Comparison of ENCODE assay signal across 8 cellular contexts in the genomic region with DNA sequence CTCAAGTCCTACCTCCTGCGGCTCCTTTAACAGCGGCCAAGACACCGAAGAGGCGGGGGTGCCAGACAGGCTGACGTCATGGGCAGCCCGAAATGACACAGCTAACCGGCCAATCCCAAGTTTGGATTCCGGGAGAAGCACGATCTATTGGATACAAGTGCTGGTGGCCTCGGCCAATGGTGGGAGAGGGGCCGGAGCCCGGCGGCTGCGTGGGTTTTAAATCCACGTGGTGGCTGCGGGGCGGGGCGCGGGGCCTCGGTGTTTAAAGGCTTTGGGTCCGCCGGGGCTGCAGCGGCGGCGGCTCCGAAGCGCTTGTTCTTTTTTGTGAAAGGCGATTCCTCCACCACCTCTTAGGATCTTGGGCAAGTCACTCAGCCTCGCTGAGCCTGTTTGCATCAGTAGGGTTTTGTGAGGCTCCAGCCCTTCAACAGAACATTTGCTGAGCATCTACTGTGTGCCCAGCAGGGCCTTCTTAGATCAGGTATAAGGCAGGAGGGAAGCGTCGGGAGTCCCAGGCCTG. TPM values are rescaled to one million over a fixed set of nuclear protein-coding genes. Genes with fewer than 3 reads are reported as not detected.
A peak's percentile ranks its signal among the peaks of the same experiment; 100 is the strongest.
DNase-seq lines count a peak whose midpoint lies in the region; ATAC-seq, FAIRE-seq and TF ChIP-seq lines count a peak whose summit lies in the region.

No MANE protein-coding gene starts in this region.

- peaks cover 54% of the 10 kb centered on the region for H3K4me1 Mint-ChIP-seq in Calu3 (ENCODE audit: low read depth, unreplicated experiment)
- no peaks in the 10 kb centered on the region for H3K4me1 Mint-ChIP-seq in activated T-helper 1 cell treated with anti-CD3 and anti-CD28 coated beads, Interleukin-12 subunit alpha, Interleukin-12 subunit beta, Interleukin-2, Interleukin-4 antibody, amounts not matched to agents 30 ng/mL and 10 ng/mL and 1 ng/mL, durations not matched to agents 14 hours and 24 hours and 36 hours (ENCODE audit: low read depth)

- H3K36me3 Mint-ChIP-seq in Calu3 (ENCODE audit: insufficient read depth, unreplicated experiment), result peaks cover 59% of the 10 kb centered on the region
- no peaks in the 10 kb centered on the region for H3K36me3 Mint-ChIP-seq in activated T-helper 1 cell treated with anti-CD3 and anti-CD28 coated beads, Interleukin-12 subunit alpha, Interleukin-12 subunit beta, Interleukin-2, Interleukin-4 antibody, amounts not matched to agents 30 ng/mL and 10 ng/mL and 1 ng/mL, durations not matched to agents 14 hours and 24 hours and 36 hours (ENCODE audit: low read depth)

- no TSS peak for BruUV-seq in Calu3 (replicated peaks; lab: Mats Ljungman, UMichigan)

- FAIRE-seq in RCC 7860 (lab: Jason Lieb, UNC), result peak; percentile 96

- intact Hi-C loops in Calu3 (cut with micrococcal nuclease; ENCODE audit: unreplicated experiment), result loop anchor here (2.0 to 10.0 kb wide), 2 partner anchors 56 to 186 kb away; no protein-coding TSS in a partner anchor
- intact Hi-C loops in activated T-helper 1 cell treated with anti-CD3 and anti-CD28 coated beads, Interleukin-12 subunit alpha, Interleukin-12 subunit beta, Interleukin-2, Interleukin-4 antibody, amounts not matched to agents 30 ng/mL and 10 ng/mL and 1 ng/mL, durations not matched to agents 14 hours and 24 hours and 36 hours (cut with micrococcal nuclease), result loop anchor here (1.0 to 5.0 kb wide), 5 partner anchors 8 to 1264 kb away; a partner anchor contains a TSS

- CTCF ChIA-PET in Calu3 (lab: Charles Lee), result interaction anchor here (0.7 to 1.7 kb wide), 9 partner anchors 9 to 461 kb away, joined by 3 to 6 read pairs (median 4); a partner anchor contains a TSS

- no peaks in the 10 kb centered on the region for H3K9me3 Mint-ChIP-seq in Calu3 (ENCODE audit: low read depth, unreplicated experiment)
- no peaks in the 10 kb centered on the region for H3K9me3 Mint-ChIP-seq in activated T-helper 1 cell treated with anti-CD3 and anti-CD28 coated beads, Interleukin-12 subunit alpha, Interleukin-12 subunit beta, Interleukin-2, Interleukin-4 antibody, amounts not matched to agents 30 ng/mL and 10 ng/mL and 1 ng/mL, durations not matched to agents 14 hours and 24 hours and 36 hours

- DNase-seq in Calu3 (peak; percentile 99), HuH-7 (ENCODE audit: low spot score) (peak; percentile 48), RCC 7860 (ENCODE audit: low spot score) (peak; percentile 96), fibroblast of gingiva (ENCODE audit: low read depth) (peak; percentile 94), myocyte (ENCODE audit: low read depth) (peak; percentile 99)
- peak; percentile 78 for DNase-seq in activated T-helper 1 cell treated with anti-CD3 and anti-CD28 coated beads, Interleukin-12 subunit alpha, Interleukin-12 subunit beta, Interleukin-2, Interleukin-4 antibody, amounts not matched to agents 30 ng/mL and 10 ng/mL and 1 ng/mL, durations not matched to agents 14 hours and 24 hours and 36 hours (ENCODE audit: low spot score)
- peak; percentile 68 to 86 for DNase-seq in stimulated activated CD8-positive, alpha-beta memory T cell treated with anti-CD3 and anti-CD28 coated beads, Interleukin-7, amount 100 ng/mL, for 1 hour (ENCODE audit: low read depth in 2 of 2)

- no peaks in the 10 kb centered on the region for H3K27me3 Mint-ChIP-seq in Calu3 (ENCODE audit: unreplicated experiment)
- H3K27me3 Mint-ChIP-seq in activated T-helper 1 cell treated with anti-CD3 and anti-CD28 coated beads, Interleukin-12 subunit alpha, Interleukin-12 subunit beta, Interleukin-2, Interleukin-4 antibody, amounts not matched to agents 30 ng/mL and 10 ng/mL and 1 ng/mL, durations not matched to agents 14 hours and 24 hours and 36 hours (ENCODE audit: insufficient read depth), result peaks cover 23% of the 10 kb centered on the region

- peak overlapping the region; percentile 92 for H3K27ac Mint-ChIP-seq in Calu3 (ENCODE audit: unreplicated experiment)
- H3K27ac Mint-ChIP-seq in activated T-helper 1 cell treated with anti-CD3 and anti-CD28 coated beads, Interleukin-12 subunit alpha, Interleukin-12 subunit beta, Interleukin-2, Interleukin-4 antibody, amounts not matched to agents 30 ng/mL and 10 ng/mL and 1 ng/mL, durations not matched to agents 14 hours and 24 hours and 36 hours, result no peak overlapping the region

- peak overlapping the region; percentile 76 for H3K4me3 Mint-ChIP-seq in Calu3 (ENCODE audit: low read depth, unreplicated experiment)
- H3K4me3 Mint-ChIP-seq in activated T-helper 1 cell treated with anti-CD3 and anti-CD28 coated beads, Interleukin-12 subunit alpha, Interleukin-12 subunit beta, Interleukin-2, Interleukin-4 antibody, amounts not matched to agents 30 ng/mL and 10 ng/mL and 1 ng/mL, durations not matched to agents 14 hours and 24 hours and 36 hours, result peak overlapping the region; percentile 22

- peak; percentile 95 for ATAC-seq in GM21529 (IDR thresholded peaks at IDR 0.05; ENCODE audit: unreplicated experiment)

- no peak for TF ChIP-seq CTCF in Calu3 (IDR thresholded peaks at IDR 0.05; ENCODE audit: unreplicated experiment)

RNA-seq across cellular contexts. Expression of a gene that starts 8.7 kb away (rescaled TPM):
- total RNA-seq in Calu3 (2022) (732 and 1,302 TPM in 2 replicates), myocyte (7.4 and 8.8 TPM in 2 replicates)
- total RNA-seq in activated T-helper 1 cell treated with anti-CD3 and anti-CD28 coated beads, Interleukin-12 subunit alpha, Interleukin-12 subunit beta, Interleukin-2, Interleukin-4 antibody, amounts not matched to agents 30 ng/mL and 10 ng/mL and 1 ng/mL, durations not matched to agents 14 hours and 24 hours and 36 hours, result 0.57 and 0.66 TPM in 2 replicates
- polyA plus RNA-seq in myocyte (2012), result 62.8 TPM

Comparison
In these comparisons a context has a peak if more than half of its experiments do, and no peak if none do; other contexts are left out.
1. Peak in every context shown above with its lines: DNase-seq and ATAC-seq.
2. DNase-seq: peak in every context shown above with its lines; median percentile 99 in Calu3; 99 in myocyte; 96 in RCC 7860; 94 in fibroblast of gingiva; 78 in activated T-helper 1 cell treated with anti-CD3 and anti-CD28 coated beads, Interleukin-12 subunit alpha, Interleukin-12 subunit beta, Interleukin-2, Interleukin-4 antibody, amounts not matched to agents 30 ng/mL and 10 ng/mL and 1 ng/mL, durations not matched to agents 14 hours and 24 hours and 36 hours; 77 in stimulated activated CD8-positive, alpha-beta memory T cell treated with anti-CD3 and anti-CD28 coated beads, Interleukin-7, amount 100 ng/mL, for 1 hour; 48 in HuH-7.
3. RNA of a gene that starts 8.7 kb away (total RNA-seq): 732 to 1,302 TPM in Calu3; 7.4 to 8.8 TPM in myocyte and 0.57 to 0.66 TPM in activated T-helper 1 cell treated with anti-CD3 and anti-CD28 coated beads, Interleukin-12 subunit alpha, Interleukin-12 subunit beta, Interleukin-2, Interleukin-4 antibody, amounts not matched to agents 30 ng/mL and 10 ng/mL and 1 ng/mL, durations not matched to agents 14 hours and 24 hours and 36 hours; every median in the first group is over 10 times any median in the second.